10 cellular contexts compared by ENCODE assay signal in genomic region chr15:90376789-90377188, GRCh38. TPM values are rescaled to one million over a fixed set of nuclear protein-coding genes. Genes with fewer than 3 reads are reported as not detected.
DNase-seq lines count a peak whose midpoint lies in the region; ATAC-seq and TF ChIP-seq lines count a peak whose summit lies in the region.
"Had no signal": no experiment of that assay in that cellular context is flagged by ENCODE, and none has a peak within 500 bp of the region (broad histone marks: within the 10 kb centered on the region; RNA-seq: fewer than 3 reads in every experiment).

No MANE protein-coding gene starts in this region.

- H3K27ac Mint-ChIP-seq in activated T-cell treated with anti-CD3 and anti-CD28 coated beads, Interleukin-2, amount 50 U/mL, for 72 hours, result peak overlapping the region; percentile 96
- peak overlapping the region; percentile 8 to 72 (median 50) for H3K27ac Mint-ChIP-seq in naive thymus-derived CD8-positive, alpha-beta T cell

- DNase-seq in left cardiac atrium (no peak), Right ventricle myocardium superior (no peak), WERI-Rb-1 (no peak), GM10266 (ENCODE audit: extremely low spot score) (no peak), T1000 (lab: John Stamatoyannopoulos, UW) (no peak), NOMO-1 treated with dmso at 0.1 percent for 144 hours (lab: John Stamatoyannopoulos, UW; ENCODE audit: unreplicated experiment) (no peak)
- peak; percentile 52 to 66 for DNase-seq in activated T-cell treated with anti-CD3 and anti-CD28 coated beads, Interleukin-2, amount 50 U/mL, for 72 hours
- peak; percentile 35 to 83 (median 66) for DNase-seq in naive thymus-derived CD8-positive, alpha-beta T cell
- DNase-seq: ACHN had no signal

- peaks cover 22% of the 10 kb centered on the region for H3K4me1 Mint-ChIP-seq in activated T-cell treated with anti-CD3 and anti-CD28 coated beads, Interleukin-2, amount 50 U/mL, for 72 hours (ENCODE audit: low read depth)
- H3K4me1 Mint-ChIP-seq in naive thymus-derived CD8-positive, alpha-beta T cell, result peaks cover 22 to 55% (median 40%) of the 10 kb centered on the region in 4 donors
- H3K4me1 Mint-ChIP-seq: neural crest cell had no signal

- peaks cover 5 to 21% of the 10 kb centered on the region in 2 donors for H3K9me3 Mint-ChIP-seq in activated T-cell treated with anti-CD3 and anti-CD28 coated beads, Interleukin-2, amount 50 U/mL, for 72 hours
- H3K9me3 Mint-ChIP-seq in naive thymus-derived CD8-positive, alpha-beta T cell, result peaks cover 0 to 24% (median 6%) of the 10 kb centered on the region in 9 donors

- no peaks in the 10 kb centered on the region for H3K27me3 ChIP-seq in WERI-Rb-1 (ENCODE audit: insufficient read depth, low read depth, severe bottlenecking)

- no peaks in the 10 kb centered on the region for H3K36me3 ChIP-seq in WERI-Rb-1

- POLR2A ChIA-PET in naive thymus-derived CD8-positive, alpha-beta T cell (lab: Charles Lee), result interaction anchor here (0.6 to 3.3 kb wide), 2 partner anchors 11 to 17 kb away, joined by 3 to 18 read pairs; partner anchors contain the start of gene IQGAP1

- intact Hi-C loops in left cardiac atrium (cut with DNase I), result no loop called here
- intact Hi-C loops in Right ventricle myocardium superior (cut with DNase I), result no loop called here

- TF ChIP-seq CTCF in WERI-Rb-1 (IDR thresholded peaks at IDR 0.05; ENCODE audit: low read depth, low read length) (no peak), GM10266 (IDR thresholded peaks at IDR 0.05; ENCODE audit: control insufficient read depth, insufficient read depth, low read depth, missing control alignments) (no peak)

- peak overlapping the region; percentile 69 to 74 for H3K4me3 Mint-ChIP-seq in activated T-cell treated with anti-CD3 and anti-CD28 coated beads, Interleukin-2, amount 50 U/mL, for 72 hours
- peak overlapping the region; percentile 9 to 82 (median 68) for H3K4me3 Mint-ChIP-seq in naive thymus-derived CD8-positive, alpha-beta T cell
- H3K4me3 Mint-ChIP-seq: neural crest cell had no signal

- ATAC-seq in left cardiac atrium, result peak; percentile 45 to 77
- no peak for ATAC-seq in Right ventricle myocardium superior (ENCODE audit: poor library complexity)
- peak; percentile 90 for ATAC-seq in activated T-cell treated with anti-CD3 and anti-CD28 coated beads, Interleukin-2, amount 50 U/mL, for 72 hours (replicated peaks in 1 of 2)
- ATAC-seq in naive thymus-derived CD8-positive, alpha-beta T cell, result peak; percentile 98 to 100

- H3K4me3 ChIP-seq in WERI-Rb-1 (ENCODE audit: low read depth, low read length), result no peak overlapping the region

- H3K27me3 Mint-ChIP-seq in activated T-cell treated with anti-CD3 and anti-CD28 coated beads, Interleukin-2, amount 50 U/mL, for 72 hours (ENCODE audit: low read depth), result no peaks in the 10 kb centered on the region
- peaks cover 0 to 3% (median 0%) of the 10 kb centered on the region in 5 donors for H3K27me3 Mint-ChIP-seq in naive thymus-derived CD8-positive, alpha-beta T cell

- H3K36me3 Mint-ChIP-seq in activated T-cell treated with anti-CD3 and anti-CD28 coated beads, Interleukin-2, amount 50 U/mL, for 72 hours (ENCODE audit: insufficient read depth in 2 of 2), result peaks cover 28 to 34% of the 10 kb centered on the region in 2 donors
- H3K36me3 Mint-ChIP-seq in naive thymus-derived CD8-positive, alpha-beta T cell, result peaks cover 0 to 2% (median 0%) of the 10 kb centered on the region in 3 donors

- H3K27ac ChIP-seq in WERI-Rb-1, result no peak overlapping the region

- peaks cover 12% of the 10 kb centered on the region for H3K9me3 ChIP-seq in WERI-Rb-1 (ENCODE audit: severe bottlenecking)

RNA-seq across cellular contexts. Expression of gene IQGAP1, which starts 11.3 kb away (rescaled TPM):
- total RNA-seq in left cardiac atrium (10 to 100 TPM; 70.4 to 79.2 TPM), Right ventricle myocardium superior (39.4 TPM)
- 100 to 1,000 TPM; 177 to 184 TPM for total RNA-seq in activated T-cell treated with anti-CD3 and anti-CD28 coated beads, Interleukin-2, amount 50 U/mL, for 72 hours
- total RNA-seq in naive thymus-derived CD8-positive, alpha-beta T cell, result 100 to 1,000 TPM; 101 to 110 TPM
- 100 to 1,000 TPM in 1 of 3 donors, 10 to 100 TPM in 2; 73.9 to 126 (median 74.2) TPM for polyA plus RNA-seq in naive thymus-derived CD8-positive, alpha-beta T cell

RNA-seq across cellular contexts. Expression of gene ZNF774, which starts 24.7 kb away (rescaled TPM):
- total RNA-seq in left cardiac atrium (1 to 10 TPM; 3.6 to 3.7 TPM), Right ventricle myocardium superior (2.2 TPM)
- 1 to 10 TPM in 1 of 2 donors, under 1 TPM in 1; 0.60 to 2.7 TPM for total RNA-seq in activated T-cell treated with anti-CD3 and anti-CD28 coated beads, Interleukin-2, amount 50 U/mL, for 72 hours
- total RNA-seq in naive thymus-derived CD8-positive, alpha-beta T cell, result 1 to 10 TPM in 1 of 2 experiments, under 1 TPM in 1; 0.42 to 1.5 TPM
- under 1 TPM in 2 of 3 donors, not detected in 1; 0.13 to 0.89 TPM for polyA plus RNA-seq in naive thymus-derived CD8-positive, alpha-beta T cell

Comparison
In these comparisons a context has a peak if more than half of its experiments do, and no peak if none do; other contexts are left out.
1. DNase-seq: peak in activated T-cell treated with anti-CD3 and anti-CD28 coated beads, Interleukin-2, amount 50 U/mL, for 72 hours (2 of 2) and naive thymus-derived CD8-positive, alpha-beta T cell (10 of 10); none in left cardiac atrium (single experiment), Right ventricle myocardium superior (single experiment), WERI-Rb-1 (single experiment), GM10266 (single experiment), T1000 (single experiment) and NOMO-1 treated with dmso at 0.1 percent for 144 hours (single experiment).